Comparison of ENCODE assay signal across 12 cellular contexts in the genomic region with DNA sequence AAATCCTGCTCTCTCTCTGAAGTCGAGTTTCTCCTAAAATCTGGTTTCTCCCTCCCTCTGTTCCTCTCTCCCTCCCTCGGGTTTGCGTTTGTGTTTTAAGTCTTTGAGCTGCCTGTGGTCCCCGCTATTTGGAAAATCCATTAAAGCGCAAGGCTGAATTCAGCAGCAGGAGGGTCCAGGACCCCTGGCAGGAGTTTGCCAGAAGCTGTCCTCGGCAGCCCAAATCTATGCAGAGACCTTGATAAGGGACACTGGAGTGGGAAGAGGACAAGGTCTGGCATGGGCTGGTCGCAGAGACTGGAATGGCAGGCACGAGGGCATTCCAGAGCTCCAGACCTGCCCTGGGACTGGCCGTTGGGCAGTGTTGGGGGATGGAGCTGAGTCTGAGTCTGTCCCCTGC. TPM values are rescaled to one million over a fixed set of nuclear protein-coding genes. Genes with fewer than 3 reads are reported as not detected.
DNase-seq lines count a peak whose midpoint lies in the region; ATAC-seq and TF ChIP-seq lines count a peak whose summit lies in the region.
"Had no signal": no experiment of that assay in that cellular context is flagged by ENCODE, and none has a peak within 500 bp of the region (broad histone marks: within the 10 kb centered on the region; RNA-seq: fewer than 3 reads in every experiment).

No MANE protein-coding gene starts in this region.

- DNase-seq in HAP-1 (ENCODE audit: low spot score in 2 of 2) (no peak), right atrium auricular region (ENCODE audit: low spot score) (no peak), putamen (ENCODE audit: low spot score) (peak; percentile 37), DMS 273 (lab: John Stamatoyannopoulos, UW; ENCODE audit: unreplicated experiment) (no peak)
- no peak for DNase-seq in activated T-helper 1 cell treated with anti-CD3 and anti-CD28 coated beads, Interleukin-12 subunit alpha, Interleukin-12 subunit beta, Interleukin-2, Interleukin-4 antibody, amounts not matched to agents 30 ng/mL and 10 ng/mL and 1 ng/mL, durations not matched to agents 14 hours and 24 hours and 36 hours (ENCODE audit: low spot score)
- DNase-seq: DMS79; erythroblast; GM23248; stimulated activated naive CD4-positive, alpha-beta T cell treated with Interleukin-2 at 50 U/mL for 16 hours; T-helper 9 cell had no signal

- H3K4me3 ChIP-seq in HAP-1, result peak overlapping the region; percentile 48
- peak overlapping the region; percentile 69 to 72 for H3K4me3 ChIP-seq in right atrium auricular region

- H3K4me1 ChIP-seq in HAP-1 (peaks cover 7% of the 10 kb centered on the region), right atrium auricular region (peaks cover 0 to 74% of the 10 kb centered on the region in 2 donors)

- TF ChIP-seq CTCF in right atrium auricular region (IDR thresholded peaks at IDR 0.05), result no peak

- in situ Hi-C loops in HAP-1 (cut with MboI; ENCODE audit: low sequenced_read_pairs), result no loop called here

- H3K4me3 Mint-ChIP-seq in activated T-helper 1 cell treated with anti-CD3 and anti-CD28 coated beads, Interleukin-12 subunit alpha, Interleukin-12 subunit beta, Interleukin-2, Interleukin-4 antibody, amounts not matched to agents 30 ng/mL and 10 ng/mL and 1 ng/mL, durations not matched to agents 14 hours and 24 hours and 36 hours, result peak overlapping the region; percentile 71

- peaks cover 16% of the 10 kb centered on the region for H3K27me3 Mint-ChIP-seq in activated T-helper 1 cell treated with anti-CD3 and anti-CD28 coated beads, Interleukin-12 subunit alpha, Interleukin-12 subunit beta, Interleukin-2, Interleukin-4 antibody, amounts not matched to agents 30 ng/mL and 10 ng/mL and 1 ng/mL, durations not matched to agents 14 hours and 24 hours and 36 hours (ENCODE audit: insufficient read depth)

- no peaks in the 10 kb centered on the region for H3K36me3 Mint-ChIP-seq in activated T-helper 1 cell treated with anti-CD3 and anti-CD28 coated beads, Interleukin-12 subunit alpha, Interleukin-12 subunit beta, Interleukin-2, Interleukin-4 antibody, amounts not matched to agents 30 ng/mL and 10 ng/mL and 1 ng/mL, durations not matched to agents 14 hours and 24 hours and 36 hours (ENCODE audit: low read depth)

- H3K36me3 ChIP-seq in HAP-1 (replicated peaks) (no peaks in the 10 kb centered on the region), right atrium auricular region (no peaks in the 10 kb centered on the region)

- no peaks in the 10 kb centered on the region for H3K27me3 ChIP-seq in HAP-1 (ENCODE audit: low read depth)
- no peaks in the 10 kb centered on the region for H3K27me3 ChIP-seq in right atrium auricular region

- peak overlapping the region; percentile 79 to 87 for H3K27ac ChIP-seq in right atrium auricular region
- H3K27ac ChIP-seq: GM23248 had no signal

- ATAC-seq in HG03521 (IDR thresholded peaks at IDR 0.05; ENCODE audit: unreplicated experiment) (no peak), GM21619 (IDR thresholded peaks at IDR 0.05; ENCODE audit: unreplicated experiment) (no peak)

- no peak overlapping the region for H3K27ac Mint-ChIP-seq in activated T-helper 1 cell treated with anti-CD3 and anti-CD28 coated beads, Interleukin-12 subunit alpha, Interleukin-12 subunit beta, Interleukin-2, Interleukin-4 antibody, amounts not matched to agents 30 ng/mL and 10 ng/mL and 1 ng/mL, durations not matched to agents 14 hours and 24 hours and 36 hours

- intact Hi-C loops in activated T-helper 1 cell treated with anti-CD3 and anti-CD28 coated beads, Interleukin-12 subunit alpha, Interleukin-12 subunit beta, Interleukin-2, Interleukin-4 antibody, amounts not matched to agents 30 ng/mL and 10 ng/mL and 1 ng/mL, durations not matched to agents 14 hours and 24 hours and 36 hours (cut with micrococcal nuclease), result no loop called here

- H3K4me1 Mint-ChIP-seq in activated T-helper 1 cell treated with anti-CD3 and anti-CD28 coated beads, Interleukin-12 subunit alpha, Interleukin-12 subunit beta, Interleukin-2, Interleukin-4 antibody, amounts not matched to agents 30 ng/mL and 10 ng/mL and 1 ng/mL, durations not matched to agents 14 hours and 24 hours and 36 hours (ENCODE audit: low read depth), result peaks cover 7% of the 10 kb centered on the region

- H3K9me3 ChIP-seq in HAP-1 (no peaks in the 10 kb centered on the region), right atrium auricular region (no peaks in the 10 kb centered on the region)

- no peaks in the 10 kb centered on the region for H3K9me3 Mint-ChIP-seq in activated T-helper 1 cell treated with anti-CD3 and anti-CD28 coated beads, Interleukin-12 subunit alpha, Interleukin-12 subunit beta, Interleukin-2, Interleukin-4 antibody, amounts not matched to agents 30 ng/mL and 10 ng/mL and 1 ng/mL, durations not matched to agents 14 hours and 24 hours and 36 hours

RNA-seq across cellular contexts. Expression of gene PDZD2, which starts 1.1 kb away (rescaled TPM):
- not detected in 2 replicates for total RNA-seq in activated T-helper 1 cell treated with anti-CD3 and anti-CD28 coated beads, Interleukin-12 subunit alpha, Interleukin-12 subunit beta, Interleukin-2, Interleukin-4 antibody, amounts not matched to agents 30 ng/mL and 10 ng/mL and 1 ng/mL, durations not matched to agents 14 hours and 24 hours and 36 hours
- 10 to 100 TPM; 79.5 to 86.4 TPM for total RNA-seq in right atrium auricular region
- total RNA-seq: GM23248 had no signal

Comparison
In these comparisons a context has a peak if more than half of its experiments do, and no peak if none do; other contexts are left out.
1. RNA of gene PDZD2, which starts 1.1 kb away (total RNA-seq): 79.5 to 86.4 TPM in right atrium auricular region; not detected in activated T-helper 1 cell treated with anti-CD3 and anti-CD28 coated beads, Interleukin-12 subunit alpha, Interleukin-12 subunit beta, Interleukin-2, Interleukin-4 antibody, amounts not matched to agents 30 ng/mL and 10 ng/mL and 1 ng/mL, durations not matched to agents 14 hours and 24 hours and 36 hours; every median in the first group is over 10 times any median in the second.